1 cellular context compared by ENCODE assay signal in the genomic region with DNA sequence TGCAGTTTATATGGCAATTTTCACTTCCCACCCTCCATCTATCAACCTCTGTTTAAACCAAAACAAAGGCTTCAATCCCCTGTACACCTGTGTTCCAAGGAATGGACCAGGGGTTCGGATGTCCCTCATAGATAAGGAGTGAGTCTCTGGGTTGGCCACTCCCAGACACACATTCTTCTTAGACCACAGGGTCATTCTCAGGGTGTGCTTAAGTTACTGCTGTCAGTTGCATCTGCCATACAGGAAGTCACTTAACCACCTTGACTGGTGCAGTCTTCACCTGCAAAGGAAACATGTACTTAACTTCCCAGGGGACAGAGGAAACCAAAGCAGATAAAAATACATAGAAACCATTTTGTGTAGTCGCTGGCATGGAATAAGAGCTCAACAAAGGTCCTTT.
TF ChIP-seq lines count a peak whose summit lies in the region.

No MANE protein-coding gene starts in this region.

TF ChIP-seq in GM12878, 131 proteins besides CTCF, POLR2A, EP300 and RAD21 (continued from another document):
- no peak for TF ChIP-seq CEBPZ (IDR thresholded peaks at IDR 0.05; ENCODE audit: low read depth, low read length)
- TF ChIP-seq PAX8 (IDR thresholded peaks at IDR 0.05): no peak
